ENCODE assay signal across 8 cellular contexts in the genomic region with DNA sequence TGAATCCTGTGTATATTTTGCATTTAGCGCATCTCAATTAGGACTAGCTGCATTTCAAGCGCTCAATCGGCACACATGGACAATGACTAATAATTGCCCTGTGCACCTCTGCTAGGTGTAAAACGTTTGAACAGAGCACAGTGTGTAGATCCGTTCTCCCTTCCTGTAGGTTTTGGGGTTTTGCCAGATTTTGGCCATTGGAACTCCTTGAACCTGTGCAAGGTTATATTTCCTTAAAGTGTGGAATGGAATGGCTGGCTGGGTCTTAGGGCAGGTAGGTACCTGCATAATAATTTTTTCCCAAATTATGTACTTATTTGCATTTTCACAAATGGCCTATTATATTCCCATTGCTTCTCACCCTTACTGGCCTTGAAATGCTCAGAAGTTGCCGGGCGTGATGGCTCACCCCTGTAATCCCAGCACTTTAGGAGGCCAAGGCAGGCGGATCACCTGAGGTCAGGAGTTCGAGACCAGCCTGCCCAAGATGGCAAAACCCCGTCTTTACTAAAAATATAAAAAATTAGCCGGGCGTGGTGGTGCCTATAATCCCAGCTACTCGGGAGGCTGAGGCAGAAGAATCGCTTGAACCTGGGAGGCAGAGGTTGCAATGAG. TPM values are rescaled to one million over a fixed set of nuclear protein-coding genes. Genes with fewer than 3 reads are reported as not detected.
DNase-seq lines count a peak whose midpoint lies in the region; ATAC-seq, FAIRE-seq and TF ChIP-seq lines count a peak whose summit lies in the region.

No MANE protein-coding gene starts in this region.

- H3K9me3 Mint-ChIP-seq in dendritic cell treated with granulocyte-macrophage colony-stimulating factor and Interleukin-4, amounts not matched to agents 40 ng/mL and 50 ng/mL, for 4 days: no peaks in the 10 kb centered on the region

- no peaks in the 10 kb centered on the region for H3K27me3 Mint-ChIP-seq in dendritic cell treated with granulocyte-macrophage colony-stimulating factor and Interleukin-4, amounts not matched to agents 40 ng/mL and 50 ng/mL, for 4 days

- H3K79me2 ChIP-seq in neural cell (replicated peaks; ENCODE audit: insufficient read depth, low read length): no peaks in the 10 kb centered on the region

- H3K36me3 ChIP-seq in neural cell (ENCODE audit: insufficient read depth, low read length): no peaks in the 10 kb centered on the region

- no peaks in the 10 kb centered on the region for H3F3A ChIP-seq in neural cell (ENCODE audit: insufficient read depth, low read length, poor library complexity, severe bottlenecking)

- TF ChIP-seq CTCF in neural cell (IDR thresholded peaks at IDR 0.05; ENCODE audit: poor library complexity, severe bottlenecking) (no peak), D721Med (IDR thresholded peaks at IDR 0.05; ENCODE audit: insufficient read depth, missing control alignments) (no peak)

- H3K9ac ChIP-seq in neural cell (ENCODE audit: low read length): no peak overlapping the region

- H3K4me3 ChIP-seq in neural cell (ENCODE audit: low read length): no peak overlapping the region

- peak overlapping the region; percentile 33 for H3K27ac ChIP-seq in neural cell (ENCODE audit: low read length)

- H3K4me1 Mint-ChIP-seq in dendritic cell treated with granulocyte-macrophage colony-stimulating factor and Interleukin-4, amounts not matched to agents 40 ng/mL and 50 ng/mL, for 4 days (ENCODE audit: low read depth): peaks cover 10% of the 10 kb centered on the region

- H4K20me1 ChIP-seq in neural cell (ENCODE audit: insufficient read depth): no peaks in the 10 kb centered on the region

- no peaks in the 10 kb centered on the region for H3K9me2 ChIP-seq in neural cell (ENCODE audit: insufficient read depth, low read length)

- H3K36me3 Mint-ChIP-seq in dendritic cell treated with granulocyte-macrophage colony-stimulating factor and Interleukin-4, amounts not matched to agents 40 ng/mL and 50 ng/mL, for 4 days (ENCODE audit: low read depth): no peaks in the 10 kb centered on the region

- H3K9me3 ChIP-seq in neural cell (ENCODE audit: low read length): no peaks in the 10 kb centered on the region

- H3K27me3 ChIP-seq in neural cell (ENCODE audit: insufficient read depth, low read depth, low read length): no peaks in the 10 kb centered on the region

- no peak for TF ChIP-seq EP300 in neural cell (conservative IDR thresholded peaks at IDR 0.05; ENCODE audit: poor library complexity, severe bottlenecking)

- ATAC-seq in GM19463 (IDR thresholded peaks at IDR 0.05; ENCODE audit: unreplicated experiment): peak; percentile 25

- peak overlapping the region; percentile 9 for H3K4me3 Mint-ChIP-seq in dendritic cell treated with granulocyte-macrophage colony-stimulating factor and Interleukin-4, amounts not matched to agents 40 ng/mL and 50 ng/mL, for 4 days

- peak overlapping the region; percentile 98 for H3K27ac Mint-ChIP-seq in dendritic cell treated with granulocyte-macrophage colony-stimulating factor and Interleukin-4, amounts not matched to agents 40 ng/mL and 50 ng/mL, for 4 days

- no peak overlapping the region for H2AFZ ChIP-seq in neural cell (ENCODE audit: low read depth, low read length)

- H3K4me2 ChIP-seq in neural cell (ENCODE audit: low read length): no peak overlapping the region

- DNase-seq in LoVo (ENCODE audit: low spot score) (peak; percentile 77), activated gamma-delta T cell (lab: John Stamatoyannopoulos, UW) (no peak), NCI-H1105 treated with DMSO at 0.1 percent for 48 hours (lab: John Stamatoyannopoulos, UW) (no peak), D721Med (ENCODE audit: insufficient read length, low spot score) (no peak), NCI-H1417 treated with DMSO at 0.1 percent for 48 hours (lab: John Stamatoyannopoulos, UW) (no peak)

- FAIRE-seq in D721Med (lab: Jason Lieb, UNC): no peak

- no peak for TF ChIP-seq RAD21 in neural cell (conservative IDR thresholded peaks at IDR 0.05)

- intact Hi-C loops in dendritic cell treated with granulocyte-macrophage colony-stimulating factor and Interleukin-4, amounts not matched to agents 40 ng/mL and 50 ng/mL, for 4 days (cut with micrococcal nuclease): loop anchor here (2.0 kb wide), 1 partner anchor 120 kb away; the partner anchor contains the start of gene CLPX

TF ChIP-seq in neural cell, 6 proteins besides CTCF, POLR2A, EP300 and RAD21:
- TF ChIP-seq POLR2AphosphoS5 (IDR thresholded peaks at IDR 0.05) (no peak), EZH2 (IDR thresholded peaks at IDR 0.05; ENCODE audit: borderline replicate concordance, insufficient read depth, low read length, poor library complexity, severe bottlenecking) (no peak), MXI1 (conservative IDR thresholded peaks at IDR 0.05; ENCODE audit: poor library complexity, severe bottlenecking) (no peak), TAF1 (IDR thresholded peaks at IDR 0.05; ENCODE audit: low read depth) (no peak), SMC3 (conservative IDR thresholded peaks at IDR 0.05; ENCODE audit: poor library complexity) (no peak), REST (IDR thresholded peaks at IDR 0.05; ENCODE audit: borderline replicate concordance) (no peak)

RNA-seq across cellular contexts. Expression of gene RNU5B-1, which starts 0.8 kb away (rescaled TPM):
- not detected in 2 replicates for polyA plus RNA-seq in neural cell
- polyA minus RNA-seq in neural cell: not detected in 2 replicates

RNA-seq across cellular contexts. Expression of gene RNU5A-1, which starts 9.4 kb away (rescaled TPM):
- polyA plus RNA-seq in neural cell: not detected in 2 replicates
- not detected in 2 replicates for polyA minus RNA-seq in neural cell

RNA-seq across cellular contexts. Expression of gene PARP16, which starts 18.6 kb away (rescaled TPM):
- polyA plus RNA-seq in neural cell: 17.0 and 19.8 TPM in 2 replicates
- polyA minus RNA-seq in neural cell: 13.9 and 15.6 TPM in 2 replicates
